In the genomic region with DNA sequence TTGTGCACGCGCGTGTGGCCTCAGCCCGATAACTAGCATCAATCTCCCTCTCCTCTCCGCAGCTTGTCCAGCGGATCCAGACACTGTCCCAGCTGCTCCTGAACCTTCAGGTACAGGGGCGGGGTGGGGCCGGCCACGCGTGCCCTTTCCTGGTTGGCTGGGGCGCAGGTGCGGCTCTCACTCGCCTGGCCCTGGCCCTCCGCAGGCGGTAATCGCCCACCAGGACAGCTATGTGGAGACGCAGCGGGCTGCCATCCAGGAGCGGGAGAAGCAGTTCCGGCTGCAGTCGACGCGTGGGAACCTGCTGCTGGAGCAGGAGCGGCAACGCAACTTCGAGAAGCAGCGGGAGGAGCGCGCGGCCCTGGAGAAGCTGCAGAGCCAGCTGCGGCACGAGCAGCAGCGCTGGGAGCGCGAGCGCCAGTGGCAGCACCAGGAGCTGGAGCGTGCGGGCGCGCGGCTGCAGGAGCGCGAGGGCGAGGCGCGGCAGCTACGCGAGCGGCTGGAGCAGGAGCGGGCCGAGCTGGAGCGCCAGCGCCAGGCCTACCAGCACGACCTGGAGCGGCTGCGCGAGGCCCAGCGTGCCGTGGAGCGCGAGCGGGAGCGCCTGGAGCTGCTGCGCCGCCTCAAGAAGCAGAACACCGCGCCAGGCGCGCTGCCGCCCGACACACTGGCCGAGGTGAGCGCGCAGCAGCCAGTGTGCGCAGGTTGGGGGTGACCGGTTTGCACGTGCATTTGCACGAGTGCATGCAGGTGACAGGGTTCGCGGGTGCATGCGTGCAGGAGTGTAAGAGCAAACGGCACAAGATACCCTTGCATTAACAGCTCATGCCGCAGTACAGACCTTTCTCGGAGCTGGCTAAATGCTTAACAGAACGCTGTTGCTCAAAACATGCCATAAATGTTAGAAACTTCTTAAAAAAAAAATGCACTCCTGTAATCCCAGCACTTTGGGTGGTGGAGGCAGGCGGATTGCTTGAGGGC, we compare ENCODE assay signal across 1 cellular context.
TF ChIP-seq lines count a peak whose summit lies in the region.

No MANE protein-coding gene starts in this region.

TF ChIP-seq in K562, 482 proteins besides CTCF, POLR2A, EP300 and RAD21:
- TF ChIP-seq PHF21A (IDR thresholded peaks at IDR 0.05; ENCODE audit: borderline replicate concordance, low read depth): no peak
- TF ChIP-seq, protein P1, sequence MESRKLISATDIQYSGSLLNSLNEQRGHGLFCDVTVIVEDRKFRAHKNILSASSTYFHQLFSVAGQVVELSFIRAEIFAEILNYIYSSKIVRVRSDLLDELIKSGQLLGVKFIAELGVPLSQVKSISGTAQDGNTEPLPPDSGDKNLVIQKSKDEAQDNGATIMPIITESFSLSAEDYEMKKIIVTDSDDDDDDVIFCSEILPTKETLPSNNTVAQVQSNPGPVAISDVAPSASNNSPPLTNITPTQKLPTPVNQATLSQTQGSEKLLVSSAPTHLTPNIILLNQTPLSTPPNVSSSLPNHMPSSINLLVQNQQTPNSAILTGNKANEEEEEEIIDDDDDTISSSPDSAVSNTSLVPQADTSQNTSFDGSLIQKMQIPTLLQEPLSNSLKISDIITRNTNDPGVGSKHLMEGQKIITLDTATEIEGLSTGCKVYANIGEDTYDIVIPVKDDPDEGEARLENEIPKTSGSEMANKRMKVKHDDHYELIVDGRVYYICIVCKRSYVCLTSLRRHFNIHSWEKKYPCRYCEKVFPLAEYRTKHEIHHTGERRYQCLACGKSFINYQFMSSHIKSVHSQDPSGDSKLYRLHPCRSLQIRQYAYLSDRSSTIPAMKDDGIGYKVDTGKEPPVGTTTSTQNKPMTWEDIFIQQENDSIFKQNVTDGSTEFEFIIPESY (CRISPR knock-in tag; IDR thresholded peaks at IDR 0.05): peak; percentile 49; the same call in 1 of the 2 replicates
- TF ChIP-seq, protein P2, sequence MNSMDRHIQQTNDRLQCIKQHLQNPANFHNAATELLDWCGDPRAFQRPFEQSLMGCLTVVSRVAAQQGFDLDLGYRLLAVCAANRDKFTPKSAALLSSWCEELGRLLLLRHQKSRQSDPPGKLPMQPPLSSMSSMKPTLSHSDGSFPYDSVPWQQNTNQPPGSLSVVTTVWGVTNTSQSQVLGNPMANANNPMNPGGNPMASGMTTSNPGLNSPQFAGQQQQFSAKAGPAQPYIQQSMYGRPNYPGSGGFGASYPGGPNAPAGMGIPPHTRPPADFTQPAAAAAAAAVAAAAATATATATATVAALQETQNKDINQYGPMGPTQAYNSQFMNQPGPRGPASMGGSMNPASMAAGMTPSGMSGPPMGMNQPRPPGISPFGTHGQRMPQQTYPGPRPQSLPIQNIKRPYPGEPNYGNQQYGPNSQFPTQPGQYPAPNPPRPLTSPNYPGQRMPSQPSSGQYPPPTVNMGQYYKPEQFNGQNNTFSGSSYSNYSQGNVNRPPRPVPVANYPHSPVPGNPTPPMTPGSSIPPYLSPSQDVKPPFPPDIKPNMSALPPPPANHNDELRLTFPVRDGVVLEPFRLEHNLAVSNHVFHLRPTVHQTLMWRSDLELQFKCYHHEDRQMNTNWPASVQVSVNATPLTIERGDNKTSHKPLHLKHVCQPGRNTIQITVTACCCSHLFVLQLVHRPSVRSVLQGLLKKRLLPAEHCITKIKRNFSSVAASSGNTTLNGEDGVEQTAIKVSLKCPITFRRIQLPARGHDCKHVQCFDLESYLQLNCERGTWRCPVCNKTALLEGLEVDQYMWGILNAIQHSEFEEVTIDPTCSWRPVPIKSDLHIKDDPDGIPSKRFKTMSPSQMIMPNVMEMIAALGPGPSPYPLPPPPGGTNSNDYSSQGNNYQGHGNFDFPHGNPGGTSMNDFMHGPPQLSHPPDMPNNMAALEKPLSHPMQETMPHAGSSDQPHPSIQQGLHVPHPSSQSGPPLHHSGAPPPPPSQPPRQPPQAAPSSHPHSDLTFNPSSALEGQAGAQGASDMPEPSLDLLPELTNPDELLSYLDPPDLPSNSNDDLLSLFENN (IDR thresholded peaks at IDR 0.05; ENCODE audit: low read depth in 2 of 2, low read length in 2 of 2): no peak
- TF ChIP-seq, protein P3, sequence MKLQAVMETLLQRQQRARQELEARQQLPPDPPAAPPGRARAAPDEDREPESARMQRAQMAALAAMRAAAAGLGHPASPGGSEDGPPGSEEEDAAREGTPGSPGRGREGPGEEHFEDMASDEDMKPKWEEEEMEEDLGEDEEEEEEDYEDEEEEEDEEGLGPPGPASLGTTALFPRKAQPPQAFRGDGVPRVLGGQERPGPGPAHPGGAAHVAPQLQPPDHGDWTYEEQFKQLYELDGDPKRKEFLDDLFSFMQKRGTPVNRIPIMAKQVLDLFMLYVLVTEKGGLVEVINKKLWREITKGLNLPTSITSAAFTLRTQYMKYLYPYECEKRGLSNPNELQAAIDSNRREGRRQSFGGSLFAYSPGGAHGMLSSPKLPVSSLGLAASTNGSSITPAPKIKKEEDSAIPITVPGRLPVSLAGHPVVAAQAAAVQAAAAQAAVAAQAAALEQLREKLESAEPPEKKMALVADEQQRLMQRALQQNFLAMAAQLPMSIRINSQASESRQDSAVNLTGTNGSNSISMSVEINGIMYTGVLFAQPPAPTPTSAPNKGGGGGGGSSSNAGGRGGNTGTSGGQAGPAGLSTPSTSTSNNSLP (IDR thresholded peaks at IDR 0.05; ENCODE audit: borderline replicate concordance, low read depth, low read length): no peak
- TF ChIP-seq ZNF444 (CRISPR knock-in tag; IDR thresholded peaks at IDR 0.05): no peak
- TF ChIP-seq CBFA2T2 (conservative IDR thresholded peaks at IDR 0.05): no peak
